ENCODE assay signal across 1 cellular context in the genomic region with DNA sequence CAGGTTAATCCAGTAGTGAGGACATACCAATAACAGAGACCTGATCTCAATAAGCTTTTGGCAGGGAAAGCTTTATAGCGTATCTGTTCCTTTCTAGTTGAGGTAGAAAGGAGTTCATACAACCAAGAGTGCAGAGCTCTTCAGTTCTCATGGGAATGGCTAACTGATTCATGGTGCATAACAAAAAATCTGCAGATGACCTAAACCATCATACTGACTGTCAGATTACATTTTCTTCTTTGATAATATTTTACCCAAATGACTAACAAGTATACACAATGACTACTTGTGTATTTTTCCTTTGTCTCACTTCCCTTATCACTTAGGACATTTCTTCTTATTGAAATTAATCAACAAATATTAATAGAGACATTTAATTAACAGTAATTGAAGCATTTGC.
TF ChIP-seq lines count a peak whose summit lies in the region.

No MANE protein-coding gene starts in this region.

TF ChIP-seq in GM12878, 131 proteins besides CTCF, POLR2A, EP300 and RAD21 (continued from another document and continues in another):
- TF ChIP-seq CREM (IDR thresholded peaks at IDR 0.05; ENCODE audit: low read depth) (no peak), EGR1 (IDR thresholded peaks at IDR 0.05; ENCODE audit: borderline replicate concordance in 1 of 2, low read depth in 2 of 2, low read length in 2 of 2) (no peak), DPF2 (IDR thresholded peaks at IDR 0.05) (0 out of 2 replicates have a peak, but pooled peaks have one; percentile 20), BACH1 (IDR thresholded peaks at IDR 0.05; ENCODE audit: borderline replicate concordance) (no peak), PML (IDR thresholded peaks at IDR 0.05; ENCODE audit: low read length) (no peak), ZNF622 (IDR thresholded peaks at IDR 0.05) (no peak), JUNB (IDR thresholded peaks at IDR 0.05) (peak; percentile 89), NFXL1 (IDR thresholded peaks at IDR 0.05; ENCODE audit: borderline replicate concordance) (no peak), ZNF24 (IDR thresholded peaks at IDR 0.05) (no peak), EZH2 (IDR thresholded peaks at IDR 0.05; ENCODE audit: borderline replicate concordance, control insufficient read depth, low read depth, low read length) (no peak), HDAC6 (IDR thresholded peaks at IDR 0.05; ENCODE audit: unreplicated experiment) (no peak), SMARCA5 (IDR thresholded peaks at IDR 0.05) (no peak), EED (IDR thresholded peaks at IDR 0.05; ENCODE audit: low read depth) (no peak), SKIL (IDR thresholded peaks at IDR 0.05; ENCODE audit: low read depth, poor library complexity, severe bottlenecking) (no peak), POLR2AphosphoS5 (IDR thresholded peaks at IDR 0.05; ENCODE audit: low read length) (no peak), FOXK2 (IDR thresholded peaks at IDR 0.05) (no peak), MYC (IDR thresholded peaks at IDR 0.05; ENCODE audit: insufficient read depth, insufficient read length, insufficient replicate concordance, low read length, severe bottlenecking) (no peak), RUNX3 (IDR thresholded peaks at IDR 0.05; ENCODE audit: low read length) (peak; percentile 27; the same call in 1 of the 2 replicates), KAT2A (conservative IDR thresholded peaks at IDR 0.05; ENCODE audit: control insufficient read depth, low read depth, low read length) (no peak), ZNF207 (IDR thresholded peaks at IDR 0.05; ENCODE audit: borderline replicate concordance) (no peak), ATF3 (IDR thresholded peaks at IDR 0.05; ENCODE audit: borderline replicate concordance, extremely low read depth, low read depth, low read length) (no peak), NFYA (IDR thresholded peaks at IDR 0.05; ENCODE audit: borderline replicate concordance, low read depth, low read length) (no peak), ZNF384 (IDR thresholded peaks at IDR 0.05; ENCODE audit: borderline replicate concordance, low read depth, low read length) (no peak), ZNF274 (IDR thresholded peaks at IDR 0.05; ENCODE audit: insufficient read depth, insufficient read length) (no peak), ETV6 (conservative IDR thresholded peaks at IDR 0.05 in 1 of 2, IDR thresholded peaks at IDR 0.05 in 1 of 2; ENCODE audit: borderline replicate concordance in 1 of 2, low read depth in 1 of 2) (no peak), ZSCAN29 (IDR thresholded peaks at IDR 0.05) (no peak), IKZF1 (conservative IDR thresholded peaks at IDR 0.05) (no peak), CHD4 (IDR thresholded peaks at IDR 0.05) (no peak), TCF7 (IDR thresholded peaks at IDR 0.05; ENCODE audit: borderline replicate concordance) (no peak; the same call in none of the 2 replicates), POLR2AphosphoS2 (IDR thresholded peaks at IDR 0.05; ENCODE audit: low read depth, low read length) (no peak), CHD1 (IDR thresholded peaks at IDR 0.05; ENCODE audit: low read depth, low read length) (no peak), NR2F1 (conservative IDR thresholded peaks at IDR 0.05) (no peak), ZNF217 (IDR thresholded peaks at IDR 0.05) (no peak), SIN3A (IDR thresholded peaks at IDR 0.05; ENCODE audit: low read depth, low read length) (no peak), CREB1 (IDR thresholded peaks at IDR 0.05; ENCODE audit: low read depth) (no peak), ATF2 (IDR thresholded peaks at IDR 0.05; ENCODE audit: low read length) (peak; percentile 35; the same call in 1 of the 2 replicates), CBFB (IDR thresholded peaks at IDR 0.05; ENCODE audit: low read depth) (no peak), BHLHE40 (IDR thresholded peaks at IDR 0.05; ENCODE audit: borderline replicate concordance in 1 of 2, low read depth in 2 of 2, low read length in 1 of 2) (no peak), TCF12 (IDR thresholded peaks at IDR 0.05; ENCODE audit: low read depth, low read length) (no peak), MTA2 (IDR thresholded peaks at IDR 0.05; ENCODE audit: low read depth) (peak; percentile 57)
- TF ChIP-seq, protein P1, sequence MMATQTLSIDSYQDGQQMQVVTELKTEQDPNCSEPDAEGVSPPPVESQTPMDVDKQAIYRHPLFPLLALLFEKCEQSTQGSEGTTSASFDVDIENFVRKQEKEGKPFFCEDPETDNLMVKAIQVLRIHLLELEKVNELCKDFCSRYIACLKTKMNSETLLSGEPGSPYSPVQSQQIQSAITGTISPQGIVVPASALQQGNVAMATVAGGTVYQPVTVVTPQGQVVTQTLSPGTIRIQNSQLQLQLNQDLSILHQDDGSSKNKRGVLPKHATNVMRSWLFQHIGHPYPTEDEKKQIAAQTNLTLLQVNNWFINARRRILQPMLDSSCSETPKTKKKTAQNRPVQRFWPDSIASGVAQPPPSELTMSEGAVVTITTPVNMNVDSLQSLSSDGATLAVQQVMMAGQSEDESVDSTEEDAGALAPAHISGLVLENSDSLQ (IDR thresholded peaks at IDR 0.05) = 0 out of 2 replicates have a peak, but pooled peaks have one; percentile 15
- TF ChIP-seq, protein P2, sequence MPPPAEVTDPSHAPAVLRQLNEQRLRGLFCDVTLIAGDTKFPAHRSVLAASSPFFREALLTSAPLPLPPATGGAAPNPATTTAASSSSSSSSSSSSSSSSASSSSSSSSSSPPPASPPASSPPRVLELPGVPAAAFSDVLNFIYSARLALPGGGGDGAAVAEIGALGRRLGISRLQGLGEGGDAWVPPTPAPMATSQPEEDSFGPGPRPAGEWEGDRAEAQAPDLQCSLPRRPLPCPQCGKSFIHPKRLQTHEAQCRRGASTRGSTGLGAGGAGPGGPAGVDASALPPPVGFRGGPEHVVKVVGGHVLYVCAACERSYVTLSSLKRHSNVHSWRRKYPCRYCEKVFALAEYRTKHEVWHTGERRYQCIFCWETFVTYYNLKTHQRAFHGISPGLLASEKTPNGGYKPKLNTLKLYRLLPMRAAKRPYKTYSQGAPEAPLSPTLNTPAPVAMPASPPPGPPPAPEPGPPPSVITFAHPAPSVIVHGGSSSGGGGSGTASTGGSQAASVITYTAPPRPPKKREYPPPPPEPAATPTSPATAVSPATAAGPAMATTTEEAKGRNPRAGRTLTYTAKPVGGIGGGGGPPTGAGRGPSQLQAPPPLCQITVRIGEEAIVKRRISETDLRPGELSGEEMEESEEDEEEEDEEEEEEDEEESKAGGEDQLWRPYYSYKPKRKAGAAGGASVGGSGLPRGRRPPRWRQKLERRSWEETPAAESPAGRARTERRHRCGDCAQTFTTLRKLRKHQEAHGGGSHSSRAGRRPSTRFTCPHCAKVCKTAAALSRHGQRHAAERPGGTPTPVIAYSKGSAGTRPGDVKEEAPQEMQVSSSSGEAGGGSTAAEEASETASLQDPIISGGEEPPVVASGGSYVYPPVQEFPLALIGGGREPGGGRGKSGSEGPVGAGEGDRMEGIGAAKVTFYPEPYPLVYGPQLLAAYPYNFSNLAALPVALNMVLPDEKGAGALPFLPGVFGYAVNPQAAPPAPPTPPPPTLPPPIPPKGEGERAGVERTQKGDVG (CRISPR knock-in tag; IDR thresholded peaks at IDR 0.05) = no peak
- TF ChIP-seq, protein P3, sequence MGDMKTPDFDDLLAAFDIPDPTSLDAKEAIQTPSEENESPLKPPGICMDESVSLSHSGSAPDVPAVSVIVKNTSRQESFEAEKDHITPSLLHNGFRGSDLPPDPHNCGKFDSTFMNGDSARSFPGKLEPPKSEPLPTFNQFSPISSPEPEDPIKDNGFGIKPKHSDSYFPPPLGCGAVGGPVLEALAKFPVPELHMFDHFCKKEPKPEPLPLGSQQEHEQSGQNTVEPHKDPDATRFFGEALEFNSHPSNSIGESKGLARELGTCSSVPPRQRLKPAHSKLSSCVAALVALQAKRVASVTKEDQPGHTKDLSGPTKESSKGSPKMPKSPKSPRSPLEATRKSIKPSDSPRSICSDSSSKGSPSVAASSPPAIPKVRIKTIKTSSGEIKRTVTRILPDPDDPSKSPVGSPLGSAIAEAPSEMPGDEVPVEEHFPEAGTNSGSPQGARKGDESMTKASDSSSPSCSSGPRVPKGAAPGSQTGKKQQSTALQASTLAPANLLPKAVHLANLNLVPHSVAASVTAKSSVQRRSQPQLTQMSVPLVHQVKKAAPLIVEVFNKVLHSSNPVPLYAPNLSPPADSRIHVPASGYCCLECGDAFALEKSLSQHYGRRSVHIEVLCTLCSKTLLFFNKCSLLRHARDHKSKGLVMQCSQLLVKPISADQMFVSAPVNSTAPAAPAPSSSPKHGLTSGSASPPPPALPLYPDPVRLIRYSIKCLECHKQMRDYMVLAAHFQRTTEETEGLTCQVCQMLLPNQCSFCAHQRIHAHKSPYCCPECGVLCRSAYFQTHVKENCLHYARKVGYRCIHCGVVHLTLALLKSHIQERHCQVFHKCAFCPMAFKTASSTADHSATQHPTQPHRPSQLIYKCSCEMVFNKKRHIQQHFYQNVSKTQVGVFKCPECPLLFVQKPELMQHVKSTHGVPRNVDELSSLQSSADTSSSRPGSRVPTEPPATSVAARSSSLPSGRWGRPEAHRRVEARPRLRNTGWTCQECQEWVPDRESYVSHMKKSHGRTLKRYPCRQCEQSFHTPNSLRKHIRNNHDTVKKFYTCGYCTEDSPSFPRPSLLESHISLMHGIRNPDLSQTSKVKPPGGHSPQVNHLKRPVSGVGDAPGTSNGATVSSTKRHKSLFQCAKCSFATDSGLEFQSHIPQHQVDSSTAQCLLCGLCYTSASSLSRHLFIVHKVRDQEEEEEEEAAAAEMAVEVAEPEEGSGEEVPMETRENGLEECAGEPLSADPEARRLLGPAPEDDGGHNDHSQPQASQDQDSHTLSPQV (IDR thresholded peaks at IDR 0.05) = no peak
- TF ChIP-seq, protein P4, sequence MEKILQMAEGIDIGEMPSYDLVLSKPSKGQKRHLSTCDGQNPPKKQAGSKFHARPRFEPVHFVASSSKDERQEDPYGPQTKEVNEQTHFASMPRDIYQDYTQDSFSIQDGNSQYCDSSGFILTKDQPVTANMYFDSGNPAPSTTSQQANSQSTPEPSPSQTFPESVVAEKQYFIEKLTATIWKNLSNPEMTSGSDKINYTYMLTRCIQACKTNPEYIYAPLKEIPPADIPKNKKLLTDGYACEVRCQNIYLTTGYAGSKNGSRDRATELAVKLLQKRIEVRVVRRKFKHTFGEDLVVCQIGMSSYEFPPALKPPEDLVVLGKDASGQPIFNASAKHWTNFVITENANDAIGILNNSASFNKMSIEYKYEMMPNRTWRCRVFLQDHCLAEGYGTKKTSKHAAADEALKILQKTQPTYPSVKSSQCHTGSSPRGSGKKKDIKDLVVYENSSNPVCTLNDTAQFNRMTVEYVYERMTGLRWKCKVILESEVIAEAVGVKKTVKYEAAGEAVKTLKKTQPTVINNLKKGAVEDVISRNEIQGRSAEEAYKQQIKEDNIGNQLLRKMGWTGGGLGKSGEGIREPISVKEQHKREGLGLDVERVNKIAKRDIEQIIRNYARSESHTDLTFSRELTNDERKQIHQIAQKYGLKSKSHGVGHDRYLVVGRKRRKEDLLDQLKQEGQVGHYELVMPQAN (conservative IDR thresholded peaks at IDR 0.05) = no peak
- TF ChIP-seq, protein P5, sequence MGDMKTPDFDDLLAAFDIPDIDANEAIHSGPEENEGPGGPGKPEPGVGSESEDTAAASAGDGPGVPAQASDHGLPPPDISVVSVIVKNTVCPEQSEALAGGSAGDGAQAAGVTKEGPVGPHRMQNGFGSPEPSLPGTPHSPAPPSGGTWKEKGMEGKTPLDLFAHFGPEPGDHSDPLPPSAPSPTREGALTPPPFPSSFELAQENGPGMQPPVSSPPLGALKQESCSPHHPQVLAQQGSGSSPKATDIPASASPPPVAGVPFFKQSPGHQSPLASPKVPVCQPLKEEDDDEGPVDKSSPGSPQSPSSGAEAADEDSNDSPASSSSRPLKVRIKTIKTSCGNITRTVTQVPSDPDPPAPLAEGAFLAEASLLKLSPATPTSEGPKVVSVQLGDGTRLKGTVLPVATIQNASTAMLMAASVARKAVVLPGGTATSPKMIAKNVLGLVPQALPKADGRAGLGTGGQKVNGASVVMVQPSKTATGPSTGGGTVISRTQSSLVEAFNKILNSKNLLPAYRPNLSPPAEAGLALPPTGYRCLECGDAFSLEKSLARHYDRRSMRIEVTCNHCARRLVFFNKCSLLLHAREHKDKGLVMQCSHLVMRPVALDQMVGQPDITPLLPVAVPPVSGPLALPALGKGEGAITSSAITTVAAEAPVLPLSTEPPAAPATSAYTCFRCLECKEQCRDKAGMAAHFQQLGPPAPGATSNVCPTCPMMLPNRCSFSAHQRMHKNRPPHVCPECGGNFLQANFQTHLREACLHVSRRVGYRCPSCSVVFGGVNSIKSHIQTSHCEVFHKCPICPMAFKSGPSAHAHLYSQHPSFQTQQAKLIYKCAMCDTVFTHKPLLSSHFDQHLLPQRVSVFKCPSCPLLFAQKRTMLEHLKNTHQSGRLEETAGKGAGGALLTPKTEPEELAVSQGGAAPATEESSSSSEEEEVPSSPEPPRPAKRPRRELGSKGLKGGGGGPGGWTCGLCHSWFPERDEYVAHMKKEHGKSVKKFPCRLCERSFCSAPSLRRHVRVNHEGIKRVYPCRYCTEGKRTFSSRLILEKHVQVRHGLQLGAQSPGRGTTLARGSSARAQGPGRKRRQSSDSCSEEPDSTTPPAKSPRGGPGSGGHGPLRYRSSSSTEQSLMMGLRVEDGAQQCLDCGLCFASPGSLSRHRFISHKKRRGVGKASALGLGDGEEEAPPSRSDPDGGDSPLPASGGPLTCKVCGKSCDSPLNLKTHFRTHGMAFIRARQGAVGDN (IDR thresholded peaks at IDR 0.05) = no peak
